ENCODE assay signal across 20 cellular contexts in the genomic region with DNA sequence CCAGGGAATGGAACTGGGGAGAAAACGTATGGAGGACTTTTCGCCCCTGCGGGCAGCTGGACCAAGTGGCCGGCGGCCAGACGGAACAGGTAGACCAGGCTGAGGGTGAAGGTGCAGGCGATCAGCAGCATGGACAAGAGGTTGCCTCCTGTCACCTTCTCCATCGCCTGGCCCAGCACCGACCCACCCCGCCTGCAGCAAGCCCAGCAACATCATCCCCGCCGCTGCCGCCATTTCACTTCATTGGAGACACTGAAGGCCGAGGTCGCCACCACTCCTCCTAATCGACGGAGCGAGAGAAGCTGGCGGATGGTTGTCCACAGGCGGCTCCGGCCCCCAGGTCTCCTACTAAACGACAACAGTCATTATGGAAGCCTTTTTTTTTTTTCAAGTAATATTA.
"Had no signal": no experiment of that assay in that cellular context is flagged by ENCODE, and none has a peak within 500 bp of the region (broad histone marks: within the 10 kb centered on the region; RNA-seq: fewer than 3 reads in every experiment).

No MANE protein-coding gene starts in this region.

- H3K9me3 ChIP-seq: esophagus muscularis mucosa, gastroesophageal sphincter, heart left ventricle, left lung, mucosa of descending colon had no signal

- H3K4me3 ChIP-seq: coronary artery, dorsolateral prefrontal cortex, esophagus muscularis mucosa, gastroesophageal sphincter, heart left ventricle, hepatocyte, left lung, lung, mucosa of descending colon had no signal

- H3K27ac ChIP-seq: coronary artery, dorsolateral prefrontal cortex, esophagus muscularis mucosa, foreskin keratinocyte, gastroesophageal sphincter, heart left ventricle, left lung had no signal

- ATAC-seq: foreskin keratinocyte, gastroesophageal sphincter, heart left ventricle, left cardiac atrium, left lung, left ventricle myocardium superior, mucosa of descending colon had no signal

- H3K36me3 ChIP-seq: esophagus muscularis mucosa, gastroesophageal sphincter, heart left ventricle, left lung had no signal

- H3K4me2 ChIP-seq: hepatocyte had no signal

- H3K27me3 ChIP-seq: dorsolateral prefrontal cortex, esophagus muscularis mucosa, foreskin keratinocyte, gastroesophageal sphincter, heart left ventricle, hepatocyte, left lung had no signal

- DNase-seq: dermis blood vessel endothelial cell; dorsolateral prefrontal cortex; effector CD4-positive, alpha-beta T cell; effector memory CD4-positive, alpha-beta T cell; foreskin keratinocyte; hypothalamus; immature natural killer cell; islet precursor cell; left cardiac atrium; left ventricle myocardium superior; mammary epithelial cell; mucosa of descending colon; naive B cell had no signal

- H2AFZ ChIP-seq: hepatocyte had no signal
